ENCODE assay signal across 8 cellular contexts in genomic region chr5:172849636-172850453, GRCh38. TPM values are rescaled to one million over a fixed set of nuclear protein-coding genes. Genes with fewer than 3 reads are reported as not detected.
DNase-seq lines count a peak whose midpoint lies in the region; ATAC-seq and TF ChIP-seq lines count a peak whose summit lies in the region.

No MANE protein-coding gene starts in this region.

- no peak overlapping the region for H3K4me3 ChIP-seq in Peyer's patch

- H3K9me3 Mint-ChIP-seq in memory B cell = no peaks in the 10 kb centered on the region

- H3K36me3 Mint-ChIP-seq in memory B cell = peaks cover 2% of the 10 kb centered on the region

- H3K27ac Mint-ChIP-seq in memory B cell = peak overlapping the region; percentile 98

- H3K4me3 Mint-ChIP-seq in memory B cell = peak overlapping the region; percentile 80

- no peaks in the 10 kb centered on the region for H3K27me3 Mint-ChIP-seq in memory B cell

- peaks cover 5 to 67% (median 23%) of the 10 kb centered on the region in 4 donors for H3K4me1 ChIP-seq in Peyer's patch

- TF ChIP-seq POLR2A in Peyer's patch (IDR thresholded peaks at IDR 0.05) = no peak

- TF ChIP-seq CTCF in Peyer's patch (IDR thresholded peaks at IDR 0.05) = no peak

- ATAC-seq in GM21723 (IDR thresholded peaks at IDR 0.05; ENCODE audit: unreplicated experiment) (peak; percentile 59), memory B cell (ENCODE audit: low read depth) (peak; percentile 79)

- H3K4me1 Mint-ChIP-seq in memory B cell = peaks cover 50% of the 10 kb centered on the region

- H3K36me3 ChIP-seq in Peyer's patch = no peaks in the 10 kb centered on the region

- H3K27me3 ChIP-seq in Peyer's patch = no peaks in the 10 kb centered on the region

- peak; percentile 80 for DNase-seq in Daoy (ENCODE audit: low read depth)
- peak; percentile 77 to 88 (median 78) for DNase-seq in Peyer's patch
- DNase-seq in memory B cell (ENCODE audit: low spot score in 2 of 2) = peak; percentile 61 to 76
- DNase-seq in SHP77 treated with DMSO at 0.1 percent for 48 hours (lab: John Stamatoyannopoulos, UW) = no peak
- no peak for DNase-seq in mesenteric fat pad (ENCODE audit: low spot score)
- no peak for DNase-seq in activated naive CD4-positive, alpha-beta T cell (lab: John Stamatoyannopoulos, UW)
- DNase-seq in DMS79 treated with DMSO at 0.1 percent for 48 hours (lab: John Stamatoyannopoulos, UW) = no peak

- no peaks in the 10 kb centered on the region for H3K9me3 ChIP-seq in Peyer's patch

- H3K27ac ChIP-seq in Peyer's patch = peak overlapping the region; percentile 54 to 76 (median 71)

RNA-seq across cellular contexts. Expression of gene ERGIC1, which starts 15.8 kb away (rescaled TPM):
- total RNA-seq in Daoy (2014; rRNA removed; shearing (Covaris generic)) = 77.2 and 77.4 TPM in 2 replicates
- total RNA-seq in Peyer's patch = 100 to 1,000 TPM; 113 to 180 (median 143) TPM
- 201 TPM for total RNA-seq in mesenteric fat pad

Comparison
In these comparisons a context has a peak if more than half of its experiments do, and no peak if none do; other contexts are left out.
1. DNase-seq: peak in Daoy (single experiment), Peyer's patch (3 of 3) and memory B cell (2 of 2); none in SHP77 treated with DMSO at 0.1 percent for 48 hours (single experiment), mesenteric fat pad (single experiment), activated naive CD4-positive, alpha-beta T cell (0 of 4) and DMS79 treated with DMSO at 0.1 percent for 48 hours (single experiment).